ENCODE assay signal across 12 cellular contexts in the genomic region with DNA sequence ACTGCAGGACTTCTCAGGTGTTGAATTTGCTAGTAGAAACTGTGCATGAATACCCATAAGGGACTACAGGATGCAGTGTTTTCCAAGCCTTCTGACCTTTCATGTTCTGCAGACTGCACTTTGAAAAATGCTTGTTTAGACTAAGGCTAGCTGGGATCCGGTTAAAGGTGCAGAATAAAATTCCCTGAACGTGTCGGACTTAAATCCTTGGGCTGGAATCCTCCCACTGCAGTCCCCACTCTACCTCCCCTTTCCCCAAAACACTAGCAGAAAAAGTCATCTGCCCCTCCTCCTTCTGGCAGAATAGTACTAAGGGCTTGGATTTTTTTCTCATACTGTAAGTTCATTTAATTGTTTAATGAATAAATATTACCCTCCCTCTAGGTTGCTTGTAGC. TPM values are rescaled to one million over a fixed set of nuclear protein-coding genes. Genes with fewer than 3 reads are reported as not detected.
DNase-seq lines count a peak whose midpoint lies in the region; TF ChIP-seq lines count a peak whose summit lies in the region.
"Had no signal": no experiment of that assay in that cellular context is flagged by ENCODE, and none has a peak within 500 bp of the region (broad histone marks: within the 10 kb centered on the region; RNA-seq: fewer than 3 reads in every experiment).

No MANE protein-coding gene starts in this region.

- TF ChIP-seq CTCF in Loucy (conservative IDR thresholded peaks at IDR 0.05; ENCODE audit: low read length) = no peak
- no peak for TF ChIP-seq CTCF in mammary epithelial cell (conservative IDR thresholded peaks at IDR 0.05 in 1 of 2, IDR thresholded peaks at IDR 0.05 in 1 of 2; ENCODE audit: extremely low read depth in 1 of 2, insufficient read depth in 1 of 2, low read depth in 1 of 2, low read length in 2 of 2)
- no peak for TF ChIP-seq CTCF in osteoblast (IDR thresholded peaks at IDR 0.05; ENCODE audit: extremely low read depth, low read depth, low read length)
- no peak for TF ChIP-seq CTCF in tibial nerve (IDR thresholded peaks at IDR 0.05)

- H3K9me2 ChIP-seq in Loucy (replicated peaks; ENCODE audit: low read depth, low read length) = no peaks in the 10 kb centered on the region

- no peak for TF ChIP-seq EP300 in tibial nerve (IDR thresholded peaks at IDR 0.05)

- H3K4me2 ChIP-seq in Loucy (ENCODE audit: low read depth, low read length, poor library complexity, severe bottlenecking) (peak overlapping the region; percentile 99), mammary epithelial cell (ENCODE audit: insufficient read depth, low read depth, low read length) (no peak overlapping the region), osteoblast (ENCODE audit: insufficient read depth, low read length) (peak overlapping the region; percentile 84)

- intact Hi-C loops in mammary epithelial cell (cut with micrococcal nuclease) = loop anchor here (2.0 kb wide), 1 partner anchor 60 kb away; no protein-coding TSS in a partner anchor

- H3K79me2 ChIP-seq in Loucy (ENCODE audit: insufficient read depth, low read length) (peaks cover 46% of the 10 kb centered on the region), mammary epithelial cell (ENCODE audit: insufficient read depth, low read length) (peaks cover 38% of the 10 kb centered on the region), osteoblast (ENCODE audit: insufficient read depth, low read length) (peaks cover 16% of the 10 kb centered on the region)

- POLR2A ChIA-PET in CD8-positive, alpha-beta memory T cell (lab: Charles Lee) = interaction anchor here (1.5 kb wide), 1 partner anchor 352 kb away, joined by 4 read pairs; no protein-coding TSS in a partner anchor

- peak overlapping the region; percentile 36 to 99 (median 95) for H3K27ac Mint-ChIP-seq in CD8-positive, alpha-beta memory T cell
- H3K27ac Mint-ChIP-seq: WTC11 had no signal

- CTCF ChIA-PET in CD8-positive, alpha-beta memory T cell (lab: Charles Lee) = interaction anchor here (1.6 kb wide), 3 partner anchors 11 to 86 kb away, joined by 3 to 6 read pairs (median 6); a partner anchor contains a TSS
- CTCF ChIA-PET in mammary epithelial cell (lab: Charles Lee; ENCODE audit: low non-redundant PET) = interaction anchor here (0.8 kb wide), 1 partner anchor 49 kb away, joined by 4 read pairs; no protein-coding TSS in a partner anchor

- H3F3A ChIP-seq in Loucy (ENCODE audit: low read depth) = peaks cover 8% of the 10 kb centered on the region; the same call in 1 of the 2 replicates

- in situ Hi-C loops in mammary epithelial cell (cut with MboI; ENCODE audit: low sequenced_read_pairs in 2 of 2) = no loop called here

- H2AFZ ChIP-seq in Loucy (ENCODE audit: low read length) (no peak overlapping the region), mammary epithelial cell (ENCODE audit: low read depth, low read length) (no peak overlapping the region), osteoblast (ENCODE audit: low read length) (no peak overlapping the region)

- BruUV-seq in mammary epithelial cell (replicated peaks; lab: Mats Ljungman, UMichigan) = no TSS peak

- H3K4me3 Mint-ChIP-seq in CD8-positive, alpha-beta memory T cell = peak overlapping the region in 1 of 7 donors; percentile 87
- H3K4me3 Mint-ChIP-seq: WTC11 had no signal

- 98% methylated on average over 3 of the region's 3 CpGs for WGBS in mammary epithelial cell (ENCODE audit: low coverage, missing lambda C conversion rate)
- WGBS in tibial nerve, 2 donors = 65 to 68% methylated on average over 3 of the region's 3 CpGs

- H3K4me3 ChIP-seq in CD8-positive, alpha-beta memory T cell (ENCODE audit: low read length) = no peak overlapping the region
- H3K4me3 ChIP-seq in Loucy (ENCODE audit: low read length, poor library complexity, severe bottlenecking) = peak overlapping the region; percentile 94
- no peak overlapping the region for H3K4me3 ChIP-seq in mammary epithelial cell (replicated peaks in 1 of 3; ENCODE audit: insufficient read depth in 1 of 3, low read depth in 2 of 3, low read length in 3 of 3)
- H3K4me3 ChIP-seq in osteoblast (ENCODE audit: insufficient read depth, low read length) = no peak overlapping the region
- H3K4me3 ChIP-seq in tibial nerve = no peak overlapping the region

- no peak for TF ChIP-seq POLR2A in tibial nerve (IDR thresholded peaks at IDR 0.05)

- H3K36me3 Mint-ChIP-seq in CD8-positive, alpha-beta memory T cell = peaks cover 0 to 5% (median 0%) of the 10 kb centered on the region in 3 donors
- H3K36me3 Mint-ChIP-seq: immature natural killer cell, WTC11 had no signal

- dilution Hi-C loops in mammary epithelial cell (cut with HindIII; ENCODE audit: low sequenced_read_pairs) = no loop called here

- H3K36me3 ChIP-seq in CD8-positive, alpha-beta memory T cell (ENCODE audit: insufficient read depth, low read length) = no peaks in the 10 kb centered on the region
- H3K36me3 ChIP-seq in Loucy (ENCODE audit: insufficient read depth, low read length) (no peaks in the 10 kb centered on the region), mammary epithelial cell (ENCODE audit: insufficient read depth, low read length) (no peaks in the 10 kb centered on the region), osteoblast (ENCODE audit: insufficient read depth, low read length) (no peaks in the 10 kb centered on the region), tibial nerve (no peaks in the 10 kb centered on the region)
- H3K36me3 ChIP-seq: esophagus squamous epithelium had no signal

- no peaks in the 10 kb centered on the region for H3K9me3 Mint-ChIP-seq in CD8-positive, alpha-beta memory T cell
- H3K9me3 Mint-ChIP-seq: immature natural killer cell, WTC11 had no signal

- no peaks in the 10 kb centered on the region for H3K27me3 ChIP-seq in CD8-positive, alpha-beta memory T cell (ENCODE audit: insufficient read depth, low read length, poor library complexity, severe bottlenecking)
- H3K27me3 ChIP-seq in Loucy (ENCODE audit: insufficient read depth, low read length, poor library complexity, severe bottlenecking) (no peaks in the 10 kb centered on the region), mammary epithelial cell (ENCODE audit: insufficient read depth, low read length) (no peaks in the 10 kb centered on the region), osteoblast (ENCODE audit: insufficient read depth, low read length) (no peaks in the 10 kb centered on the region), tibial nerve (peaks cover 0 to 28% of the 10 kb centered on the region in 2 donors)

- H3K27ac ChIP-seq in CD8-positive, alpha-beta memory T cell (ENCODE audit: low read depth, low read length) = peak overlapping the region; percentile 70
- H3K27ac ChIP-seq in mammary epithelial cell (ENCODE audit: insufficient read depth, low read depth, low read length) = peak overlapping the region; percentile 14
- H3K27ac ChIP-seq in osteoblast (ENCODE audit: low read depth, low read length) = peak overlapping the region; percentile 93
- no peak overlapping the region for H3K27ac ChIP-seq in tibial nerve

- H4K20me1 ChIP-seq in Loucy (ENCODE audit: insufficient read depth, low read length, poor library complexity, severe bottlenecking) (peaks cover 21% of the 10 kb centered on the region), mammary epithelial cell (ENCODE audit: insufficient read depth, low read length) (no peaks in the 10 kb centered on the region), osteoblast (ENCODE audit: insufficient read depth, low read length) (no peaks in the 10 kb centered on the region)

- peaks cover 71% of the 10 kb centered on the region for H3K4me1 ChIP-seq in CD8-positive, alpha-beta memory T cell (ENCODE audit: insufficient read depth, low read length)
- peaks cover 70% of the 10 kb centered on the region for H3K4me1 ChIP-seq in Loucy (ENCODE audit: insufficient read depth, low read length, poor library complexity, severe bottlenecking)
- H3K4me1 ChIP-seq in mammary epithelial cell (ENCODE audit: insufficient read depth, low read length) = peaks cover 52% of the 10 kb centered on the region
- peaks cover 28% of the 10 kb centered on the region for H3K4me1 ChIP-seq in osteoblast (ENCODE audit: insufficient read depth, low read length)
- H3K4me1 ChIP-seq in tibial nerve = peaks cover 0 to 34% (median 12%) of the 10 kb centered on the region in 4 donors

- peaks cover 2 to 5% of the 10 kb centered on the region in 2 donors for H3K27me3 Mint-ChIP-seq in CD8-positive, alpha-beta memory T cell

- no peaks in the 10 kb centered on the region for H3K9me3 ChIP-seq in CD8-positive, alpha-beta memory T cell (ENCODE audit: low read length)
- no peaks in the 10 kb centered on the region for H3K9me3 ChIP-seq in Loucy (ENCODE audit: insufficient read depth, low read depth, low read length)
- no peaks in the 10 kb centered on the region for H3K9me3 ChIP-seq in mammary epithelial cell (replicated peaks; ENCODE audit: insufficient read depth, low read length)
- H3K9me3 ChIP-seq in osteoblast (ENCODE audit: low read depth, low read length) = no peaks in the 10 kb centered on the region
- H3K9me3 ChIP-seq in tibial nerve = no peaks in the 10 kb centered on the region
- H3K9me3 ChIP-seq: esophagus squamous epithelium had no signal

- DNase-seq in CD8-positive, alpha-beta memory T cell = no peak
- DNase-seq in mammary epithelial cell = no peak
- DNase-seq in osteoblast (ENCODE audit: insufficient read length, low spot score, missing footprints) = no peak
- DNase-seq in tibial nerve (ENCODE audit: low spot score in 2 of 2) = no peak
- DNase-seq in COLO668 (lab: John Stamatoyannopoulos, UW; ENCODE audit: unreplicated experiment) = no peak
- DNase-seq in kidney glomerular epithelial cell (lab: John Stamatoyannopoulos, UW) = no peak
- no peak for DNase-seq in ureter (ENCODE audit: low spot score)
- DNase-seq: esophagus squamous epithelium; immature natural killer cell; stimulated activated CD4-positive, alpha-beta T cell treated with anti-CD3 and anti-CD28 coated beads, Interleukin-4, amount 100 ng/mL, for 4 hours had no signal

- peaks cover 73 to 86% (median 85%) of the 10 kb centered on the region in 3 donors for H3K4me1 Mint-ChIP-seq in CD8-positive, alpha-beta memory T cell

- peak overlapping the region; percentile 93 for H3K9ac ChIP-seq in Loucy (ENCODE audit: low read depth, low read length, poor library complexity, severe bottlenecking)
- peak overlapping the region; percentile 18 for H3K9ac ChIP-seq in mammary epithelial cell (ENCODE audit: insufficient read depth, low read length)

RNA-seq across cellular contexts. Expression of a gene that starts 0.6 kb away (rescaled TPM):
- total RNA-seq in CD8-positive, alpha-beta memory T cell = 10 to 100 TPM; 10.8 to 12.2 TPM
- 12.0 TPM for polyA plus RNA-seq in CD8-positive, alpha-beta memory T cell
- total RNA-seq in mammary epithelial cell (1 to 10 TPM; 6.7 to 8.2 TPM), osteoblast (3.6 and 5.6 TPM in 2 replicates), tibial nerve (1 to 10 TPM; 1.0 to 8.7 (median 3.7) TPM), ureter (24.7 TPM)
- 5.3 TPM for polyA plus RNA-seq in mammary epithelial cell
- polyA minus RNA-seq in mammary epithelial cell = 37.1 TPM

Comparison
In these comparisons a context has a peak if more than half of its experiments do, and no peak if none do; other contexts are left out.
1. H3K27ac ChIP-seq: peak in CD8-positive, alpha-beta memory T cell (single experiment), mammary epithelial cell (single experiment) and osteoblast (single experiment); none in tibial nerve (0 of 4).